In genomic region chr10:31954410-31955191, GRCh38 we compare ENCODE assay signal across 2 cellular contexts.
TF ChIP-seq lines count a peak whose summit lies in the region.

No MANE protein-coding gene starts in this region.

TF ChIP-seq in HepG2, 621 proteins besides CTCF, POLR2A, EP300 and RAD21:
- TF ChIP-seq JUN (CRISPR knock-in tag; IDR thresholded peaks at IDR 0.05) (no peak), RXRB (CRISPR knock-in tag; IDR thresholded peaks at IDR 0.05; ENCODE audit: borderline replicate concordance) (peak; percentile 35; the same call in 1 of the 2 replicates), HNF4G (IDR thresholded peaks at IDR 0.05; ENCODE audit: borderline replicate concordance, low read depth, low read length) (peak; percentile 47; the same call in 1 of the 2 replicates), HNF4G (CRISPR knock-in tag; IDR thresholded peaks at IDR 0.05; ENCODE audit: borderline replicate concordance, low read depth) (no peak), SKI (IDR thresholded peaks at IDR 0.05; ENCODE audit: partially characterized antibody) (peak; percentile 22), ZNF280D (CRISPR knock-in tag; IDR thresholded peaks at IDR 0.05) (peak; percentile 53; the same call in 1 of the 2 replicates), ZNF841 (CRISPR knock-in tag; IDR thresholded peaks at IDR 0.05; ENCODE audit: borderline replicate concordance) (peak; percentile 100), HNF4A (CRISPR knock-in tag; IDR thresholded peaks at IDR 0.05) (peak; percentile 52), NCOA2 (CRISPR knock-in tag; IDR thresholded peaks at IDR 0.05) (no peak), NFE2L1 (CRISPR knock-in tag; IDR thresholded peaks at IDR 0.05; ENCODE audit: borderline replicate concordance) (no peak), NCOA1 (CRISPR knock-in tag; IDR thresholded peaks at IDR 0.05) (no peak), ZKSCAN8 (CRISPR knock-in tag; IDR thresholded peaks at IDR 0.05; ENCODE audit: borderline replicate concordance) (no peak), SOX5 (CRISPR knock-in tag; IDR thresholded peaks at IDR 0.05; ENCODE audit: borderline replicate concordance) (no peak), ZNF644 (CRISPR knock-in tag; IDR thresholded peaks at IDR 0.05; ENCODE audit: low read depth) (0 out of 2 replicates have a peak, but pooled peaks have one; percentile 39)

TF ChIP-seq in GM12878, 131 proteins besides CTCF, POLR2A, EP300 and RAD21:
- TF ChIP-seq ATF7 (IDR thresholded peaks at IDR 0.05; ENCODE audit: low read depth): no peak
- no peak for TF ChIP-seq IKZF1 (conservative IDR thresholded peaks at IDR 0.05)
- no peak for TF ChIP-seq HCFC1 (IDR thresholded peaks at IDR 0.05; ENCODE audit: low read length)
